ENCODE assay signal across 23 cellular contexts in genomic region chr5:105392710-105393149, GRCh38.
"Had no signal": no experiment of that assay in that cellular context is flagged by ENCODE, and none has a peak within 500 bp of the region (broad histone marks: within the 10 kb centered on the region; RNA-seq: fewer than 3 reads in every experiment).

No MANE protein-coding gene starts in this region.

- H3K27me3 ChIP-seq: cardiac muscle cell, foreskin keratinocyte, right atrium auricular region had no signal

- H3K36me3 ChIP-seq: cardiac muscle cell, prostate gland, right atrium auricular region had no signal

- DNase-seq: activated B cell treated with CpG ODN at 0.5 μM for 24 hours; activated CD4-positive, alpha-beta memory T cell treated with anti-CD3 and anti-CD28 coated beads, Interleukin-2, amount 10 ng/mL, durations not matched to agents 7 days and 5 days; activated CD4-positive, alpha-beta T cell treated with anti-CD3 and anti-CD28 coated beads for 48 hours; activated CD8-positive, alpha-beta memory T cell treated with anti-CD3 and anti-CD28 coated beads, Interleukin-2, amount 10 ng/mL, durations not matched to agents 7 days and 5 days; activated naive CD8-positive, alpha-beta T cell treated with anti-CD3 and anti-CD28 coated beads for 36 hours; amygdala; endodermal cell; foreskin keratinocyte; glutamatergic neuron; hippocampal formation; left ventricle myocardium superior; nephron progenitor cell; stimulated activated CD4-positive, alpha-beta T cell treated with anti-CD3 and anti-CD28 coated beads, Interleukin-12 subunit alpha, Interleukin-12 subunit beta, amount 100 ng/mL, for 4 hours; stimulated activated CD4-positive, alpha-beta T cell treated with anti-CD3 and anti-CD28 coated beads, Interleukin-1b, Interleukin-23, amount 100 ng/mL, for 48 hours; stimulated activated CD8-positive, alpha-beta memory T cell treated with anti-CD3 and anti-CD28 coated beads, Interleukin-4, amount 100 ng/mL, for 48 hours; stimulated activated naive CD4-positive, alpha-beta T cell treated with Interleukin-2 at 50 U/mL for 16 hours; substantia nigra; T-cell had no signal

- H3K9me3 ChIP-seq: prostate gland, right atrium auricular region had no signal

- H3K4me3 ChIP-seq: cardiac muscle cell, prostate gland, right atrium auricular region had no signal

- FAIRE-seq: colon had no signal

- H3K4me1 ChIP-seq: foreskin keratinocyte, prostate gland, right atrium auricular region had no signal

- ATAC-seq: activated CD8-positive, alpha-beta memory T cell treated with anti-CD3 and anti-CD28 coated beads, Interleukin-2, amount 10 ng/mL, durations not matched to agents 7 days and 5 days; foreskin keratinocyte; left ventricle myocardium superior; T-cell had no signal

- H3K27ac ChIP-seq: cardiac muscle cell, epithelial cell of prostate, foreskin keratinocyte, prostate gland, right atrium auricular region had no signal
